9 cellular contexts compared by ENCODE assay signal in the genomic region with DNA sequence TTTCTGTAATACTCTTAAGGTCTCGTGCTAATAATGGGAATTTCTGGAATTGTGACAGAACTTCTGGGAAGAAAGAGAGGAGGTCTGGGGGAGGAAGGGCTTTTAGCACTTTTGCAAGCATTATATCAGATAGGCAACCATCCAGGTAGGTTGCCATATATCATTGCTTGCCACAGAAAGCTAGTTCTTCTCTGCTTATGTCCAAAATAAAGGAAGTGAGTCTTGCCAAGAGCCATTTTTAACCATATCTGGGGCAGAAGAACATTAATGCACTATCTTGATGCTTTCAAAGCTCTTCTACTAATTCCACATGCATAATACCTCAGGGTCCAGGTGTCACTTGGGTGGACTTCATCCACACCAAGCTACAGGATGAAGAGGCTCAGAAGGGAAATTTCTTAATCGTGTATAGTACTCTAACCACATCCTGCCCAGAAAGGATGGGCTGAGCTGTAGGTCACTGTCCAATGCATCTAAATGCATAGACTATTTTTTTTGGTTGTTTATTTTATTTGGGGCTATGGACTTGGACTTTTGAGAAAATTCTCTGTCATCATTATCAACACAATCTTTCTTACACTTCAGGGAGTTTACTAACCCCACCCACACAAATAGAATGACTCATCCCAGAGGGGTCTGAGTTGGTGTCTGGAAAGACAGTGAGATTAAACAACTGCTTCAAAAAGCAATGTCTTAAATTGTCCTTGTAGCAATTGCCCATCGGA.
DNase-seq lines count a peak whose midpoint lies in the region; ATAC-seq and TF ChIP-seq lines count a peak whose summit lies in the region.
"Had no signal": no experiment of that assay in that cellular context is flagged by ENCODE, and none has a peak within 500 bp of the region (broad histone marks: within the 10 kb centered on the region; RNA-seq: fewer than 3 reads in every experiment).

No MANE protein-coding gene starts in this region.

- no peaks in the 10 kb centered on the region for H3K9me3 ChIP-seq in suprapubic skin

- no peaks in the 10 kb centered on the region for H3K36me3 ChIP-seq in suprapubic skin

- DNase-seq in fibroblast of the aortic adventitia (ENCODE audit: low read depth) = peak; percentile 83
- DNase-seq in NCI-H1694 (lab: John Stamatoyannopoulos, UW) = no peak
- DNase-seq in cerebellar nuclear complex (lab: John Stamatoyannopoulos, UW) = no peak
- no peak for DNase-seq in NCI-H1436 treated with DMSO at 0.1 percent for 48 hours (lab: John Stamatoyannopoulos, UW)
- DNase-seq in suprapubic skin (ENCODE audit: low spot score in 2 of 2) = no peak

- no peaks in the 10 kb centered on the region for H3K4me1 ChIP-seq in suprapubic skin

- 62% methylated on average over 3 of the region's 3 CpGs for WGBS in suprapubic skin

- no peaks in the 10 kb centered on the region for H3K27me3 ChIP-seq in suprapubic skin

- TF ChIP-seq POLR2A in suprapubic skin (IDR thresholded peaks at IDR 0.05) = no peak

- TF ChIP-seq CTCF in fibroblast of the aortic adventitia (IDR thresholded peaks at IDR 0.05; ENCODE audit: insufficient read depth, low read length) (no peak), suprapubic skin (IDR thresholded peaks at IDR 0.05) (no peak)

- peak; percentile 37 for ATAC-seq in GM18499 (IDR thresholded peaks at IDR 0.05; ENCODE audit: insufficient read depth, unreplicated experiment)
- ATAC-seq in GM21515 (IDR thresholded peaks at IDR 0.05; ENCODE audit: unreplicated experiment) = peak; percentile 53
- ATAC-seq in HG03521 (IDR thresholded peaks at IDR 0.05; ENCODE audit: unreplicated experiment) = peak; percentile 37

- H3K27ac ChIP-seq in suprapubic skin = no peak overlapping the region
- H3K27ac ChIP-seq: HL-60 had no signal

- no peak overlapping the region for H3K4me3 ChIP-seq in fibroblast of the aortic adventitia (ENCODE audit: low read depth, low read length)
- no peak overlapping the region for H3K4me3 ChIP-seq in suprapubic skin

- TF ChIP-seq EP300 in suprapubic skin (IDR thresholded peaks at IDR 0.05) = no peak
